Comparison of ENCODE assay signal across 1 cellular context in genomic region chr2:40680547-40680946, GRCh38.
TF ChIP-seq lines count a peak whose summit lies in the region.

No MANE protein-coding gene starts in this region.

TF ChIP-seq in SK-N-SH, 30 proteins besides CTCF, POLR2A, EP300 and RAD21 (continued from another document):
- TF ChIP-seq MEF2A (IDR thresholded peaks at IDR 0.05; ENCODE audit: borderline replicate concordance, low read depth) (no peak), ZBTB33 (IDR thresholded peaks at IDR 0.05; ENCODE audit: borderline replicate concordance, low read depth) (no peak), IRF3 (IDR thresholded peaks at IDR 0.05; ENCODE audit: low read depth, low read length) (no peak), YY1 (IDR thresholded peaks at IDR 0.05; ENCODE audit: low read depth) (no peak), RCOR1 (IDR thresholded peaks at IDR 0.05; ENCODE audit: low read length) (no peak)
